Comparison of ENCODE assay signal across 1 cellular context in genomic region chr3:151306168-151306810, GRCh38.
TF ChIP-seq lines count a peak whose summit lies in the region.

No MANE protein-coding gene starts in this region.

TF ChIP-seq in A549, 52 proteins besides CTCF, POLR2A, EP300 and RAD21:
- no peak for TF ChIP-seq PHF8 (IDR thresholded peaks at IDR 0.05; ENCODE audit: borderline replicate concordance, low read depth)
- TF ChIP-seq MYC (IDR thresholded peaks at IDR 0.05; ENCODE audit: borderline replicate concordance, low read length), result no peak
- TF ChIP-seq CBX8 (IDR thresholded peaks at IDR 0.05), result no peak
TF ChIP-seq in A549: peak in this region for 0.
